ENCODE assay signal across 1 cellular context in genomic region chr4:6105311-6105911, GRCh38.
TF ChIP-seq lines count a peak whose summit lies in the region.

No MANE protein-coding gene starts in this region.

TF ChIP-seq in H1, 55 proteins besides CTCF, POLR2A, EP300 and RAD21 (continued from another document):
- TF ChIP-seq RBBP5 (IDR thresholded peaks at IDR 0.05; ENCODE audit: borderline replicate concordance, low read depth, low read length) (no peak), SIN3A (conservative IDR thresholded peaks at IDR 0.05 in 1 of 2, IDR thresholded peaks at IDR 0.05 in 1 of 2; ENCODE audit: low read depth in 1 of 2, low read length in 2 of 2) (no peak), MAFK (IDR thresholded peaks at IDR 0.05; ENCODE audit: low read depth, low read length) (no peak), ZNF274 (IDR thresholded peaks at IDR 0.05; ENCODE audit: borderline replicate concordance, extremely low read depth, low read length) (no peak), JUND (IDR thresholded peaks at IDR 0.05; ENCODE audit: low read length) (no peak), BCL11A (IDR thresholded peaks at IDR 0.05; ENCODE audit: low read depth in 2 of 2, low read length in 2 of 2) (no peak), RNF2 (IDR thresholded peaks at IDR 0.05; ENCODE audit: borderline replicate concordance, low read depth, low read length, missing control alignments, poor library complexity, severe bottlenecking) (peak; percentile 39), TBP (IDR thresholded peaks at IDR 0.05; ENCODE audit: low read depth, low read length) (no peak), SIRT6 (IDR thresholded peaks at IDR 0.05; ENCODE audit: low read length) (no peak), SRF (IDR thresholded peaks at IDR 0.05; ENCODE audit: low read depth, low read length) (0 out of 2 replicates have a peak, but pooled peaks have one; percentile 17), E2F6 (IDR thresholded peaks at IDR 0.05) (peak; percentile 94), YY1 (IDR thresholded peaks at IDR 0.05; ENCODE audit: low read depth, low read length) (0 out of 2 replicates have a peak, but pooled peaks have one; percentile 27), HDAC2 (IDR thresholded peaks at IDR 0.05; ENCODE audit: borderline replicate concordance in 1 of 2, low read depth in 2 of 2, low read length in 2 of 2) (no peak), NANOG (IDR thresholded peaks at IDR 0.05; ENCODE audit: insufficient read depth, low read depth, low read length, poor library complexity, severe bottlenecking) (no peak), NRF1 (IDR thresholded peaks at IDR 0.05; ENCODE audit: low read depth, low read length) (no peak), ATF2 (IDR thresholded peaks at IDR 0.05; ENCODE audit: low read length) (no peak), CHD1 (IDR thresholded peaks at IDR 0.05; ENCODE audit: low read depth, low read length) (no peak), CTBP2 (IDR thresholded peaks at IDR 0.05; ENCODE audit: borderline replicate concordance, insufficient read depth, insufficient read length, low read length) (no peak), CBX8 (IDR thresholded peaks at IDR 0.05; ENCODE audit: borderline replicate concordance, low read depth, low read length) (no peak), SUZ12 (IDR thresholded peaks at IDR 0.05; ENCODE audit: low read length) (no peak), HDAC6 (IDR thresholded peaks at IDR 0.05; ENCODE audit: low read depth, low read length) (no peak), SP1 (IDR thresholded peaks at IDR 0.05; ENCODE audit: low read depth, low read length) (0 out of 2 replicates have a peak, but pooled peaks have one; percentile 13), PHF8 (conservative IDR thresholded peaks at IDR 0.05; ENCODE audit: low read depth, low read length) (no peak), KDM5A (IDR thresholded peaks at IDR 0.05; ENCODE audit: low read length) (no peak), EZH2 (IDR thresholded peaks at IDR 0.05; ENCODE audit: low read depth, low read length, severe bottlenecking) (no peak), ATF3 (IDR thresholded peaks at IDR 0.05; ENCODE audit: insufficient read depth, low read depth, low read length) (no peak), CHD2 (IDR thresholded peaks at IDR 0.05; ENCODE audit: low read length) (no peak), USF2 (IDR thresholded peaks at IDR 0.05; ENCODE audit: low read length) (no peak), GTF2F1 (IDR thresholded peaks at IDR 0.05; ENCODE audit: borderline replicate concordance, low read depth, low read length) (no peak), TAF1 (IDR thresholded peaks at IDR 0.05; ENCODE audit: low read depth, low read length) (no peak), KDM4A (IDR thresholded peaks at IDR 0.05; ENCODE audit: low read depth, low read length, severe bottlenecking) (peak; percentile 26), CBX5 (IDR thresholded peaks at IDR 0.05; ENCODE audit: low read depth, low read length) (no peak), FOSL1 (IDR thresholded peaks at IDR 0.05; ENCODE audit: insufficient read depth, low read depth, low read length) (no peak), POU5F1 (IDR thresholded peaks at IDR 0.05; ENCODE audit: low read depth, low read length) (no peak), POLR2AphosphoS5 (IDR thresholded peaks at IDR 0.05; ENCODE audit: low read depth, low read length) (no peak), RFX5 (IDR thresholded peaks at IDR 0.05; ENCODE audit: borderline replicate concordance, low read depth, low read length) (no peak), GABPA (IDR thresholded peaks at IDR 0.05; ENCODE audit: borderline replicate concordance, insufficient read depth, low read length) (no peak), TAF7 (optimal IDR thresholded peaks at IDR 0.05; ENCODE audit: borderline replicate concordance, low read depth, low read length) (no peak), BRCA1 (IDR thresholded peaks at IDR 0.05; ENCODE audit: low read depth, low read length) (no peak), CHD7 (IDR thresholded peaks at IDR 0.05; ENCODE audit: insufficient replicate concordance, low read length) (no peak), ASH2L (IDR thresholded peaks at IDR 0.05; ENCODE audit: low read length) (no peak), SAP30 (IDR thresholded peaks at IDR 0.05; ENCODE audit: insufficient read depth, insufficient replicate concordance, low read length) (no peak), SIX5 (IDR thresholded peaks at IDR 0.05; ENCODE audit: low read depth, low read length) (no peak), MAX (IDR thresholded peaks at IDR 0.05) (peak; percentile 98), EGR1 (IDR thresholded peaks at IDR 0.05; ENCODE audit: borderline replicate concordance, low read depth, low read length) (no peak), RXRA (IDR thresholded peaks at IDR 0.05; ENCODE audit: insufficient read depth, low read depth, low read length) (no peak), CEBPB (IDR thresholded peaks at IDR 0.05; ENCODE audit: low read depth, low read length) (no peak), TEAD4 (IDR thresholded peaks at IDR 0.05; ENCODE audit: low read depth, low read length) (peak; percentile 36; the same call in 1 of the 2 replicates)
